Comparison of ENCODE assay signal across 11 cellular contexts in genomic region chr14:23538785-23539184, GRCh38. TPM values are rescaled to one million over a fixed set of nuclear protein-coding genes. Genes with fewer than 3 reads are reported as not detected.
A peak's percentile ranks its signal among the peaks of the same experiment; 100 is the strongest.
DNase-seq lines count a peak whose midpoint lies in the region; ATAC-seq and TF ChIP-seq lines count a peak whose summit lies in the region.
"Had no signal": no experiment of that assay in that cellular context is flagged by ENCODE, and none has a peak within 500 bp of the region (broad histone marks: within the 10 kb centered on the region; RNA-seq: fewer than 3 reads in every experiment).

No MANE protein-coding gene starts in this region.

- H3K79me2 ChIP-seq in H9 (ENCODE audit: insufficient read depth, low read length) (no peaks in the 10 kb centered on the region; the same call in 1 of the 2 replicates), OCI-LY7 (ENCODE audit: insufficient read depth, low read depth, low read length) (no peaks in the 10 kb centered on the region)

- H3T11ph ChIP-seq in H9 (ENCODE audit: low read length), result peak overlapping the region; percentile 21

- H3K9me2 ChIP-seq in OCI-LY7 (ENCODE audit: insufficient read depth, low read length), result no peaks in the 10 kb centered on the region

- H3K14ac ChIP-seq in H9 (ENCODE audit: insufficient read depth, low read length), result peak overlapping the region; percentile 83; the same call in 1 of the 2 replicates

- POLR2A ChIA-PET in OCI-LY7 (lab: Charles Lee), result interaction anchor here (0.6 kb wide), 1 partner anchor 71 kb away, joined by 6 read pairs; no protein-coding TSS in a partner anchor

- peak overlapping the region; percentile 58 for H3K18ac ChIP-seq in H9 (ENCODE audit: insufficient read length, low read depth, low read length)

- DNase-seq in H9 (peak; percentile 68), NCI-H82 treated with DMSO at 0.1 percent for 48 hours (lab: John Stamatoyannopoulos, UW; ENCODE audit: unreplicated experiment) (peak; percentile 36), fibroblast of peridontal ligament (ENCODE audit: extremely low read depth) (peak; percentile 31), nucleus accumbens (lab: John Stamatoyannopoulos, UW) (peak in 34 of 56 donors; percentile 11 to 65 (median 35)), OCI-LY7 (ENCODE audit: low spot score) (no peak)
- DNase-seq in activated CD8-positive, alpha-beta memory T cell treated with anti-CD3 and anti-CD28 coated beads for 24 hours, result no peak
- no peak for DNase-seq in effector CD4-positive, alpha-beta T cell

- peak overlapping the region; percentile 60 for H2BK5ac ChIP-seq in H9 (ENCODE audit: insufficient read length, low read length)

- H3K56ac ChIP-seq in H9 (ENCODE audit: insufficient read length, low read depth, low read length), result peak overlapping the region; percentile 57

- TF ChIP-seq CTCF in H9 (conservative IDR thresholded peaks at IDR 0.05), result no peak
- no peak for TF ChIP-seq CTCF in OCI-LY7 (conservative IDR thresholded peaks at IDR 0.05; ENCODE audit: low read length)

- no peaks in the 10 kb centered on the region for H3K79me1 ChIP-seq in H9 (ENCODE audit: insufficient read depth, low read depth, low read length, poor library complexity, severe bottlenecking)

- no peak overlapping the region for H2BK15ac ChIP-seq in H9 (ENCODE audit: low read depth, low read length)

- peak overlapping the region; percentile 70 for H3K4ac ChIP-seq in H9 (ENCODE audit: low read depth, low read length)

- H3K36me3 Mint-ChIP-seq in H9 (ENCODE audit: insufficient read depth in 1 of 3, low read depth in 3 of 3), result peaks cover 22 to 40% (median 31%) of the 10 kb centered on the region in 3 experiments; a peak in 6 of 7 replicates
- H3K36me3 Mint-ChIP-seq: activated CD4-positive, alpha-beta memory T cell treated with anti-CD3 and anti-CD28 coated beads for 36 hours had no signal

- H2BK20ac ChIP-seq in H9 (ENCODE audit: low read depth, low read length, poor library complexity, severe bottlenecking), result peak overlapping the region; percentile 75

- no peak overlapping the region for H3K23ac ChIP-seq in H9 (ENCODE audit: insufficient read length, low read depth, low read length)

- H3K4me2 ChIP-seq in H9 (ENCODE audit: insufficient read depth, insufficient read length, low read length) (peak overlapping the region; percentile 89), OCI-LY7 (ENCODE audit: low read length) (no peak overlapping the region)
- H3K4me2 ChIP-seq: KMS-11 had no signal

- peak overlapping the region; percentile 98 to 99 (median 99) for H3K27ac Mint-ChIP-seq in H9
- H3K27ac Mint-ChIP-seq: activated CD4-positive, alpha-beta memory T cell treated with anti-CD3 and anti-CD28 coated beads for 36 hours had no signal

- no peaks in the 10 kb centered on the region for H3K9me3 ChIP-seq in H9 (ENCODE audit: control insufficient read depth, low read depth, low read length)
- H3K9me3 ChIP-seq in OCI-LY7 (ENCODE audit: low read length), result no peaks in the 10 kb centered on the region

- H4K5ac ChIP-seq in H9 (ENCODE audit: insufficient read length, low read depth, low read length), result peak overlapping the region; percentile 48

- H3K27ac ChIP-seq in H9 (ENCODE audit: insufficient read length, low read depth, low read length) (peak overlapping the region; percentile 96), OCI-LY7 (ENCODE audit: low read depth, low read length, poor library complexity, severe bottlenecking) (no peak overlapping the region)
- H3K27ac ChIP-seq: KMS-11 had no signal

- H3K4me1 Mint-ChIP-seq in H9, result peaks cover 57 to 59% of the 10 kb centered on the region in 2 experiments

- no TSS peak for BruUV-seq in OCI-LY7 (replicated peaks; lab: Mats Ljungman, UMichigan)

- intact Hi-C loops in OCI-LY7 (cut with micrococcal nuclease; ENCODE audit: unreplicated experiment), result loop anchor here (1.0 to 2.0 kb wide), 2 partner anchors 56 to 60 kb away; no protein-coding TSS in a partner anchor

- no CpG with 5 or more reads among the region's 7 CpGs for WGBS in H9 (ENCODE audit: extremely low coverage, insufficient read length, low lambda C conversion rate)

- H3K23me2 ChIP-seq in H9 (ENCODE audit: insufficient read length, low read depth, low read length, poor library complexity, severe bottlenecking), result peaks cover 19% of the 10 kb centered on the region

- H3K4me3 ChIP-seq in OCI-LY7 (ENCODE audit: low read depth, low read length, poor library complexity, severe bottlenecking), result no peak overlapping the region

- peak overlapping the region; percentile 74 for H2BK12ac ChIP-seq in H9 (ENCODE audit: insufficient read length, low read depth, low read length)

- H3K4me1 ChIP-seq in H9 (ENCODE audit: insufficient read depth, low read length) (peaks cover 21% of the 10 kb centered on the region; the same call in 1 of the 2 replicates), OCI-LY7 (ENCODE audit: insufficient read depth, low read length, poor library complexity, severe bottlenecking) (no peaks in the 10 kb centered on the region)

- H4K20me1 ChIP-seq in H9 (ENCODE audit: control insufficient read depth, insufficient read depth, insufficient read length), result no peaks in the 10 kb centered on the region
- H4K20me1 ChIP-seq in OCI-LY7 (ENCODE audit: insufficient read depth, low read length), result no peaks in the 10 kb centered on the region

- peak overlapping the region; percentile 50 for H3K9ac ChIP-seq in H9 (ENCODE audit: extremely low read depth, insufficient read length, low read length)
- H3K9ac ChIP-seq: KMS-11 had no signal

- ATAC-seq in GM19023 (IDR thresholded peaks at IDR 0.05; ENCODE audit: unreplicated experiment), result no peak

- peak overlapping the region; percentile 43 for H2AK5ac ChIP-seq in H9 (ENCODE audit: insufficient read length, low read length)

- H3K9me3 Mint-ChIP-seq in H9, result no peaks in the 10 kb centered on the region; a peak in 1 of 5 replicates
- H3K9me3 Mint-ChIP-seq: activated CD4-positive, alpha-beta memory T cell treated with anti-CD3 and anti-CD28 coated beads for 36 hours had no signal

- H4K91ac ChIP-seq in H9 (ENCODE audit: insufficient read length, low read depth, low read length), result peak overlapping the region; percentile 10

- H3K4me3 Mint-ChIP-seq in H9, result peak overlapping the region; percentile 80 to 89
- H3K4me3 Mint-ChIP-seq: activated CD4-positive, alpha-beta memory T cell treated with anti-CD3 and anti-CD28 coated beads for 36 hours had no signal

- CTCF ChIA-PET in OCI-LY7 (lab: Charles Lee; ENCODE audit: unreplicated experiment), result no interaction called here

- H3K27me3 ChIP-seq in H9 (ENCODE audit: insufficient read depth, low read length), result no peaks in the 10 kb centered on the region

- H3K36me3 ChIP-seq in OCI-LY7 (ENCODE audit: insufficient read depth, low read length), result no peaks in the 10 kb centered on the region

- no peak overlapping the region for H2BK120ac ChIP-seq in H9 (ENCODE audit: low read depth, low read length, poor library complexity, severe bottlenecking)

- no peak overlapping the region for H4K8ac ChIP-seq in H9 (replicated peaks; ENCODE audit: insufficient read length, low read depth, low read length)

- no peaks in the 10 kb centered on the region for H3K27me3 Mint-ChIP-seq in H9 (ENCODE audit: low read depth)

- H2AFZ ChIP-seq in H9 (ENCODE audit: low read length) (no peak overlapping the region), OCI-LY7 (ENCODE audit: low read length) (no peak overlapping the region)

RNA-seq across cellular contexts. Expression of gene ZFHX2, which starts 12.8 kb away (rescaled TPM):
- total RNA-seq in H9 (2021), result 19.2 and 19.4 TPM in 2 replicates
- 0.60 and 0.62 TPM in 2 replicates for total RNA-seq in OCI-LY7 (2014; rRNA removed; shearing (Covaris generic))
- total RNA-seq in OCI-LY7 (2022), result 1.2 and 1.8 TPM in 2 replicates

RNA-seq across cellular contexts. Expression of gene THTPA, which starts 17.3 kb away (rescaled TPM):
- total RNA-seq in H9 (2021) (13.4 and 15.6 TPM in 2 replicates), OCI-LY7 (2022) (15.4 and 16.9 TPM in 2 replicates)
- 20.9 and 28.6 TPM in 2 replicates for total RNA-seq in OCI-LY7 (2014; rRNA removed; shearing (Covaris generic))

RNA-seq across cellular contexts. Expression of gene AP1G2, which starts 28.8 kb away (rescaled TPM):
- total RNA-seq in H9 (2021) (107 and 121 TPM in 2 replicates), OCI-LY7 (2022) (209 and 235 TPM in 2 replicates)
- 110 and 129 TPM in 2 replicates for total RNA-seq in OCI-LY7 (2014; rRNA removed; shearing (Covaris generic))

RNA-seq across cellular contexts. Expression of gene JPH4, which starts 39.8 kb away (rescaled TPM):
- 6.7 and 6.8 TPM in 2 replicates for total RNA-seq in H9 (2021)
- total RNA-seq in OCI-LY7 (2014; rRNA removed; shearing (Covaris generic)), result not detected in 2 replicates
- total RNA-seq in OCI-LY7 (2022), result not detected in 2 replicates
- total RNA-seq: bronchial epithelial cell had no signal

Comparison
In these comparisons a context has a peak if more than half of its experiments do, and no peak if none do; other contexts are left out.
1. DNase-seq: peak in H9 (single experiment), NCI-H82 treated with DMSO at 0.1 percent for 48 hours (single experiment), fibroblast of peridontal ligament (single experiment) and nucleus accumbens (34 of 56); none in OCI-LY7 (single experiment), activated CD8-positive, alpha-beta memory T cell treated with anti-CD3 and anti-CD28 coated beads for 24 hours (single experiment) and effector CD4-positive, alpha-beta T cell (single experiment).